Comparison of ENCODE assay signal across 11 cellular contexts in the genomic region with DNA sequence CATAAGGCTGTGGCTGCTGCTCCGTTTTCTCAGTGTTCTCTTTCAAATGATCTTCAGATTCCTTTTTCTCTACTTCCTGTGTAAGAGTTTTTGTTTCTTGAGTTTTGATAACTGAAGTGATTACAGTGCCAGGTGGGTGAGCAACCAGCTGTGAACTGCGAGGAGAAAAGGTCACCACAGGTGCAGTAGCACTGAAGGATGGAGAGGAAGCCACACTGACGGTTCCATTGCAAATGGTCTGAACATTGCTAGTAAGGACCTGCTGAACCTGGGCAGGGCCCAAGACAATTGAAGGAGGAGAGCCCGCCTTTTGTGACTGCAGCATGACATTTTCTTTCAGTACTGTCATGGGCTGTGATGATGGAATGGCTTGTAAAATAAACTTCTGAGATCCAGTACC.
DNase-seq lines count a peak whose midpoint lies in the region; ATAC-seq, FAIRE-seq and TF ChIP-seq lines count a peak whose summit lies in the region.
"Had no signal": no experiment of that assay in that cellular context is flagged by ENCODE, and none has a peak within 500 bp of the region (broad histone marks: within the 10 kb centered on the region; RNA-seq: fewer than 3 reads in every experiment).

No MANE protein-coding gene starts in this region.

- TSS peak; percentile 7 for BruUV-seq in K562 (replicated peaks; lab: Mats Ljungman, UMichigan)

- ATAC-seq in GM19351 (IDR thresholded peaks at IDR 0.05; ENCODE audit: unreplicated experiment) (peak; percentile 85), HG03159 (IDR thresholded peaks at IDR 0.05; ENCODE audit: unreplicated experiment) (peak; percentile 77), K562 (no peak; the same call in 2 of the 3 replicates)
- ATAC-seq: left lobe of liver had no signal

- FAIRE-seq in K562 (lab: Jason Lieb, UNC): no peak

- 90% methylated on average over 3 of the region's 4 CpGs for WGBS in K562 (ENCODE audit: insufficient coverage, low coverage, missing lambda C conversion rate)

- H3K4me2 ChIP-seq in DOHH2 (ENCODE audit: low read length) (peak overlapping the region; percentile 57), K562 (ENCODE audit: insufficient read depth, low read length) (no peak overlapping the region)

- TF ChIP-seq CTCF in DOHH2 (IDR thresholded peaks at IDR 0.05; ENCODE audit: low read depth, low read length, poor library complexity, severe bottlenecking) (no peak), K562 (IDR thresholded peaks at IDR 0.05 in 2 of 3, conservative IDR thresholded peaks at IDR 0.05 in 1 of 3; ENCODE audit: insufficient read depth in 2 of 3, low read depth in 1 of 3, low read length in 3 of 3) (no peak)

- H3K79me2 ChIP-seq in DOHH2 (ENCODE audit: control insufficient read depth, low read length): peaks cover 85% of the 10 kb centered on the region
- H3K79me2 ChIP-seq in K562 (ENCODE audit: control insufficient read depth, insufficient read depth, low read length): no peaks in the 10 kb centered on the region; the same call in 2 of the 3 replicates

- H3K36me3 ChIP-seq in DOHH2 (ENCODE audit: control insufficient read depth, low read length) (peaks cover 98% of the 10 kb centered on the region), K562 (ENCODE audit: control insufficient read depth, insufficient read depth, low read length) (peaks cover 61% of the 10 kb centered on the region), H7 (replicated peaks; ENCODE audit: control insufficient read depth, insufficient read depth, low read length) (no peaks in the 10 kb centered on the region; the same call in 1 of the 2 replicates)

- CTCF ChIA-PET in K562 (lab: Yijun Ruan, JAX; ENCODE audit: low intra/inter-chr PET ratio): no interaction called here

- DNase-seq in K562 (ENCODE audit: extremely low read depth in 1 of 4, low spot score in 3 of 4): no peak
- DNase-seq in H7: no peak
- no peak for DNase-seq in dermis blood vessel endothelial cell
- no peak for DNase-seq in OCI-M2 (lab: John Stamatoyannopoulos, UW; ENCODE audit: unreplicated experiment)
- no peak for DNase-seq in dedifferentiated amniotic fluid mesenchymal stem cell (ENCODE audit: extremely low spot score)
- DNase-seq: esophagus squamous epithelium, NCI-H526 treated with DMSO at 0.1 percent for 48 hours had no signal

- no peak overlapping the region for H3K9ac ChIP-seq in K562 (ENCODE audit: insufficient read depth in 1 of 2, low read depth in 2 of 2, low read length in 2 of 2)

- peaks cover 80% of the 10 kb centered on the region for H3F3A ChIP-seq in DOHH2 (ENCODE audit: control insufficient read depth, insufficient read depth)

- H3K27me3 ChIP-seq in DOHH2 (ENCODE audit: control insufficient read depth, low read length) (no peaks in the 10 kb centered on the region), K562 (ENCODE audit: control insufficient read depth in 2 of 2, insufficient read depth in 2 of 2, low read length in 2 of 2) (no peaks in the 10 kb centered on the region), H7 (ENCODE audit: control insufficient read depth, insufficient read depth, low read length) (no peaks in the 10 kb centered on the region)
- H3K27me3 ChIP-seq: esophagus squamous epithelium had no signal

- POLR2A ChIA-PET in K562 (lab: Yijun Ruan, JAX): no interaction called here

- no peaks in the 10 kb centered on the region for H3K9me2 ChIP-seq in DOHH2 (replicated peaks; ENCODE audit: control insufficient read depth, low read length)

- H3K27ac ChIP-seq in DOHH2 (ENCODE audit: low read depth, low read length) (peak overlapping the region; percentile 87), K562 (ENCODE audit: extremely low read depth, low read depth, low read length) (no peak overlapping the region)
- H3K27ac ChIP-seq: esophagus squamous epithelium had no signal

- H3K9me3 ChIP-seq in DOHH2 (ENCODE audit: control insufficient read depth, insufficient read depth, low read length) (no peaks in the 10 kb centered on the region), K562 (replicated peaks; ENCODE audit: control insufficient read depth, insufficient read depth, low read depth, low read length) (no peaks in the 10 kb centered on the region)
- H3K9me3 ChIP-seq: esophagus squamous epithelium had no signal

- no peak overlapping the region for H2AFZ ChIP-seq in K562 (ENCODE audit: low read depth, low read length)

- H3K4me1 ChIP-seq in DOHH2 (ENCODE audit: control insufficient read depth, low read length) (peaks cover 75% of the 10 kb centered on the region), K562 (replicated peaks in 1 of 2; ENCODE audit: control insufficient read depth in 2 of 2, insufficient read depth in 2 of 2, low read length in 2 of 2) (no peaks in the 10 kb centered on the region)

- no peak for TF ChIP-seq RAD21 in K562 (CRISPR knock-in tag; conservative IDR thresholded peaks at IDR 0.05 in 1 of 2, IDR thresholded peaks at IDR 0.05 in 1 of 2)

- no peak for TF ChIP-seq POLR2A in K562 (conservative IDR thresholded peaks at IDR 0.05)

- intact Hi-C loops in K562 (cut with micrococcal nuclease): no loop called here

- no peak for TF ChIP-seq EP300 in K562 (IDR thresholded peaks at IDR 0.05; ENCODE audit: low read length)

- H3K4me3 ChIP-seq in DOHH2 (ENCODE audit: low read length) (peak overlapping the region; percentile 57), K562 (no peak overlapping the region), H7 (ENCODE audit: insufficient read depth, low read depth, low read length) (no peak overlapping the region)
- H3K4me3 ChIP-seq: esophagus squamous epithelium had no signal

- H4K20me1 ChIP-seq in DOHH2 (ENCODE audit: control insufficient read depth, insufficient read depth, low read depth, low read length) (peaks cover 6% of the 10 kb centered on the region; the same call in 1 of the 2 replicates), K562 (replicated peaks; ENCODE audit: control insufficient read depth, insufficient read depth, low read length) (no peaks in the 10 kb centered on the region)

- in situ Hi-C loops in K562 (cut with MboI): no loop called here

- no peaks in the 10 kb centered on the region for H3K9me1 ChIP-seq in K562 (ENCODE audit: control insufficient read depth, insufficient read depth, low read length)

TF ChIP-seq in K562, 482 proteins besides CTCF, POLR2A, EP300 and RAD21:
- TF ChIP-seq KDM4B (IDR thresholded peaks at IDR 0.05; ENCODE audit: borderline replicate concordance in 2 of 2, low read depth in 1 of 2) (no peak), TAF1 (IDR thresholded peaks at IDR 0.05; ENCODE audit: control insufficient read depth, extremely low read depth, insufficient read depth, low read length, severe bottlenecking) (no peak), BRD4 (IDR thresholded peaks at IDR 0.05) (no peak), ZNF584 (CRISPR knock-in tag; IDR thresholded peaks at IDR 0.05; ENCODE audit: low read depth) (no peak), ZNF668 (CRISPR knock-in tag; IDR thresholded peaks at IDR 0.05) (no peak), FOXJ2 (tag; IDR thresholded peaks at IDR 0.05) (no peak)
- TF ChIP-seq, protein P1, sequence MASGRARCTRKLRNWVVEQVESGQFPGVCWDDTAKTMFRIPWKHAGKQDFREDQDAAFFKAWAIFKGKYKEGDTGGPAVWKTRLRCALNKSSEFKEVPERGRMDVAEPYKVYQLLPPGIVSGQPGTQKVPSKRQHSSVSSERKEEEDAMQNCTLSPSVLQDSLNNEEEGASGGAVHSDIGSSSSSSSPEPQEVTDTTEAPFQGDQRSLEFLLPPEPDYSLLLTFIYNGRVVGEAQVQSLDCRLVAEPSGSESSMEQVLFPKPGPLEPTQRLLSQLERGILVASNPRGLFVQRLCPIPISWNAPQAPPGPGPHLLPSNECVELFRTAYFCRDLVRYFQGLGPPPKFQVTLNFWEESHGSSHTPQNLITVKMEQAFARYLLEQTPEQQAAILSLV (tag; IDR thresholded peaks at IDR 0.05): no peak
